Comparison of ENCODE assay signal across 10 cellular contexts in the genomic region with DNA sequence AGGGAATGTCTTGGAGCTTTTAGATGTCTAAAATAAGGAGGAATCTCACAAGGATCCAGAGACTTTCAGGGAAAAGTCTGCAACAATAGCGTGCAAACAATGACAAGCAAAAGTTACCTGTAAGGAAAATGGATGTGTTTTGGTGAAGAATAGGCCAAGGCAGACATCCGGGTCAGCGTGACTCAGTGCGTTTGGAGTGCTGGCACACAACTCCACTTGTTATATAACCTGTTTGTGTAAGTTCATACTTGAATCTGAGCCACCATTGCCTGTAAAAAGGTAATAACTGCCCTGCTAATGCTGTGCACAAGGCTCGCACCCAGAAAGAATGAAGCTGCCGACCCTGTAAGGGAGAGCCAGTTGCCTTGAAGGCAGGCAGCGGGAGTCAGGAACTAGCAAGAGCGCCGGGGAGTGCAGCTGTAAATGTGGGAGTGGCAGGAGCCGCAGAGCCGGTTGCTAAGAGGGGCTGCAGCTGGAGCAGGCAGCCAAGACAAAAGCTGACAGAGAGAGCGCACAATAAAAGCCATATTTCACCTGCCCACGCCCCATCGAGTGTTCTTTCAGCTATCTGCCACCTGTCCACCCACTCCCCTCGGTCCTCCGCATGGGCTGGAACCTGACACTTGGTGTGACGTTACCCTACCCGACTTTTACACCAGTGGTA.
DNase-seq lines count a peak whose midpoint lies in the region; FAIRE-seq and TF ChIP-seq lines count a peak whose summit lies in the region.
"Had no signal": no experiment of that assay in that cellular context is flagged by ENCODE, and none has a peak within 500 bp of the region (broad histone marks: within the 10 kb centered on the region; RNA-seq: fewer than 3 reads in every experiment).

No MANE protein-coding gene starts in this region.

- FAIRE-seq in RCC 7860 (lab: Jason Lieb, UNC), result no peak

- TF ChIP-seq POLR2A in NB4 (IDR thresholded peaks at IDR 0.05; ENCODE audit: extremely low read depth, insufficient read length), result no peak
- no peak for TF ChIP-seq POLR2A in sigmoid colon (IDR thresholded peaks at IDR 0.05)

- H3K27me3 ChIP-seq in iPS-15b (ENCODE audit: control insufficient read depth, insufficient read depth, low read length) (no peaks in the 10 kb centered on the region), sigmoid colon (no peaks in the 10 kb centered on the region)

- H3K27me3 Mint-ChIP-seq in activated CD4-positive, alpha-beta memory T cell treated with anti-CD3 and anti-CD28 coated beads for 36 hours, result no peaks in the 10 kb centered on the region

- H3K4me1 Mint-ChIP-seq in activated CD4-positive, alpha-beta memory T cell treated with anti-CD3 and anti-CD28 coated beads for 36 hours (ENCODE audit: low read depth), result no peaks in the 10 kb centered on the region

- DNase-seq in NB4 (ENCODE audit: low read depth), result peak; percentile 1
- peak; percentile 43 for DNase-seq in NCI-H774 (lab: John Stamatoyannopoulos, UW)
- no peak for DNase-seq in sigmoid colon
- DNase-seq in activated CD4-positive, alpha-beta T cell treated with anti-CD3 and anti-CD28 coated beads for 4 hours, result no peak
- DNase-seq in stimulated activated CD4-positive, alpha-beta T cell treated with anti-CD3 and anti-CD28 coated beads, Interleukin-4, amount 100 ng/mL, for 4 hours, result no peak
- DNase-seq in RCC 7860 (ENCODE audit: low spot score), result no peak
- no peak for DNase-seq in activated CD4-positive, alpha-beta memory T cell treated with anti-CD3 and anti-CD28 coated beads for 36 hours
- DNase-seq: DND-41, KBM-7 had no signal

- CTCF ChIA-PET in activated CD4-positive, alpha-beta memory T cell treated with anti-CD3 and anti-CD28 coated beads for 36 hours (lab: Charles Lee), result no interaction called here

- H3K9me3 ChIP-seq in iPS-15b (ENCODE audit: control insufficient read depth, insufficient read depth, low read length) (no peaks in the 10 kb centered on the region), sigmoid colon (no peaks in the 10 kb centered on the region)

- H3K4me3 Mint-ChIP-seq in activated CD4-positive, alpha-beta memory T cell treated with anti-CD3 and anti-CD28 coated beads for 36 hours, result no peak overlapping the region

- no peaks in the 10 kb centered on the region for H3K9me3 Mint-ChIP-seq in activated CD4-positive, alpha-beta memory T cell treated with anti-CD3 and anti-CD28 coated beads for 36 hours

- no peak overlapping the region for H3K9ac ChIP-seq in iPS-15b (ENCODE audit: low read depth, low read length)

- TF ChIP-seq CTCF in NB4 (IDR thresholded peaks at IDR 0.05; ENCODE audit: low read depth, low read length) (no peak), sigmoid colon (IDR thresholded peaks at IDR 0.05) (no peak)

- POLR2A ChIA-PET in activated CD4-positive, alpha-beta memory T cell treated with anti-CD3 and anti-CD28 coated beads for 36 hours (lab: Charles Lee), result no interaction called here

- no peaks in the 10 kb centered on the region for H3K36me3 ChIP-seq in iPS-15b (ENCODE audit: control insufficient read depth, insufficient read depth, low read length)
- no peaks in the 10 kb centered on the region for H3K36me3 ChIP-seq in sigmoid colon

- H3K4me1 ChIP-seq in iPS-15b (ENCODE audit: control insufficient read depth, insufficient read depth, low read length) (peaks cover 4% of the 10 kb centered on the region), sigmoid colon (peaks cover 0 to 31% (median 20%) of the 10 kb centered on the region in 4 donors)

- H3K4me3 ChIP-seq in NB4 (ENCODE audit: low read depth, low read length) (no peak overlapping the region), iPS-15b (ENCODE audit: low read depth, low read length) (peak overlapping the region; percentile 19), sigmoid colon (peak overlapping the region in 1 of 4 donors; percentile 13)

- no peaks in the 10 kb centered on the region for H3K36me3 Mint-ChIP-seq in activated CD4-positive, alpha-beta memory T cell treated with anti-CD3 and anti-CD28 coated beads for 36 hours

- no peak for TF ChIP-seq EP300 in sigmoid colon (IDR thresholded peaks at IDR 0.05)

- H3K27ac ChIP-seq in sigmoid colon, result peak overlapping the region; percentile 25 to 67 (median 62)

- 13 to 56% methylated on average over 18 of the region's 18 CpGs for WGBS in sigmoid colon, 2 donors

- intact Hi-C loops in sigmoid colon (cut with DNase I), result no loop called here
- intact Hi-C loops in activated CD4-positive, alpha-beta memory T cell treated with anti-CD3 and anti-CD28 coated beads for 36 hours (cut with micrococcal nuclease), result no loop called here

- H3K27ac Mint-ChIP-seq in activated CD4-positive, alpha-beta memory T cell treated with anti-CD3 and anti-CD28 coated beads for 36 hours, result no peak overlapping the region

Comparison
In these comparisons a context has a peak if more than half of its experiments do, and no peak if none do; other contexts are left out.
1. DNase-seq: peak in NB4 (single experiment) and NCI-H774 (single experiment); none in sigmoid colon (single experiment), activated CD4-positive, alpha-beta T cell treated with anti-CD3 and anti-CD28 coated beads for 4 hours (0 of 2), stimulated activated CD4-positive, alpha-beta T cell treated with anti-CD3 and anti-CD28 coated beads, Interleukin-4, amount 100 ng/mL, for 4 hours (0 of 2), RCC 7860 (single experiment) and activated CD4-positive, alpha-beta memory T cell treated with anti-CD3 and anti-CD28 coated beads for 36 hours (single experiment).